Comparison of ENCODE assay signal across 8 cellular contexts in genomic region chr10:100529473-100530298, GRCh38. TPM values are rescaled to one million over a fixed set of nuclear protein-coding genes. Genes with fewer than 3 reads are reported as not detected.
A peak's percentile ranks its signal among the peaks of the same experiment; 100 is the strongest.
DNase-seq lines count a peak whose midpoint lies in the region; FAIRE-seq and TF ChIP-seq lines count a peak whose summit lies in the region.

NDUFB8 (minus strand) TSS chr10:100529871; CDS start chr10:100529851, 20 bp downstream.

- no peak for FAIRE-seq in urothelium cell line (lab: Jason Lieb, UNC)

- H3K9me3 Mint-ChIP-seq in HFFc6: no peaks in the 10 kb centered on the region

- peaks cover 16% of the 10 kb centered on the region for H3K4me1 Mint-ChIP-seq in HFFc6 (ENCODE audit: low read depth)

- H3K36me3 Mint-ChIP-seq in HFFc6 (ENCODE audit: low read depth): peaks cover 11% of the 10 kb centered on the region; the same call in 1 of the 2 replicates

- H3K4me3 ChIP-seq in DOHH2 (ENCODE audit: low read length) (peak within 1 kb of the TSS; percentile 89), right atrium auricular region (peak within 1 kb of the TSS; percentile 81 to 91)

- H3K36me3 ChIP-seq in DOHH2 (ENCODE audit: control insufficient read depth, low read length) (peaks cover 50% of the 10 kb centered on the region), right atrium auricular region (peaks cover 25% of the 10 kb centered on the region)

- H3F3A ChIP-seq in DOHH2 (ENCODE audit: control insufficient read depth, insufficient read depth): peaks cover 6% of the 10 kb centered on the region

- TF ChIP-seq CTCF in DOHH2 (IDR thresholded peaks at IDR 0.05; ENCODE audit: low read depth, low read length, poor library complexity, severe bottlenecking) (no peak), HFFc6 (IDR thresholded peaks at IDR 0.05) (no peak), right atrium auricular region (IDR thresholded peaks at IDR 0.05) (no peak)

- peak; percentile 75 for DNase-seq in HFFc6
- DNase-seq in NCI-H2081 (lab: John Stamatoyannopoulos, UW): peak; percentile 77 to 81
- peak; percentile 70 for DNase-seq in T-helper 22 cell (ENCODE audit: low read depth)
- DNase-seq in anterior cingulate cortex (lab: John Stamatoyannopoulos, UW): peak; percentile 49 to 94 (median 84)
- DNase-seq in right atrium auricular region (ENCODE audit: low spot score): peak; percentile 90
- DNase-seq in putamen (ENCODE audit: low spot score): peak; percentile 90
- peak; percentile 91 for DNase-seq in urothelium cell line (ENCODE audit: low spot score)

- H3K9me3 ChIP-seq in DOHH2 (ENCODE audit: control insufficient read depth, insufficient read depth, low read length): no peaks in the 10 kb centered on the region
- H3K9me3 ChIP-seq in right atrium auricular region: no peaks in the 10 kb centered on the region

- peaks cover 39% of the 10 kb centered on the region for H3K79me2 ChIP-seq in DOHH2 (ENCODE audit: control insufficient read depth, low read length)

- H3K27me3 Mint-ChIP-seq in HFFc6 (ENCODE audit: insufficient read depth): no peaks in the 10 kb centered on the region; the same call in 1 of the 2 replicates

- peak within 1 kb of the TSS; percentile 84 for H3K4me2 ChIP-seq in DOHH2 (ENCODE audit: low read length)

- peaks cover 24% of the 10 kb centered on the region for H3K4me1 ChIP-seq in DOHH2 (ENCODE audit: control insufficient read depth, low read length)
- H3K4me1 ChIP-seq in right atrium auricular region: peaks cover 0 to 25% of the 10 kb centered on the region in 2 donors

- H3K27me3 ChIP-seq in DOHH2 (ENCODE audit: control insufficient read depth, low read length): no peaks in the 10 kb centered on the region
- no peaks in the 10 kb centered on the region for H3K27me3 ChIP-seq in right atrium auricular region

- H3K27ac Mint-ChIP-seq in HFFc6: peak within 1 kb of the TSS; percentile 94

- H4K20me1 ChIP-seq in DOHH2 (ENCODE audit: control insufficient read depth, insufficient read depth, low read depth, low read length): peaks cover 5% of the 10 kb centered on the region; the same call in 1 of the 2 replicates

- H3K9me2 ChIP-seq in DOHH2 (replicated peaks; ENCODE audit: control insufficient read depth, low read length): no peaks in the 10 kb centered on the region

- peak within 1 kb of the TSS; percentile 98 for H3K4me3 Mint-ChIP-seq in HFFc6

- H3K27ac ChIP-seq in DOHH2 (ENCODE audit: low read depth, low read length) (peak within 1 kb of the TSS; percentile 39), right atrium auricular region (peak within 1 kb of the TSS; percentile 88 to 91)

RNA-seq across cellular contexts. Expression of gene NDUFB8, which starts in this region (rescaled TPM):
- total RNA-seq in HFFc6 (2021; fragmentation: NEBNext Ultra II Directional; extraction: Animal tissue kit (Norgen Biotek cat#: 25700)): 100 to 1,000 TPM; 167 to 222 (median 198) TPM
- total RNA-seq in right atrium auricular region: 100 to 1,000 TPM; 355 to 361 TPM

Comparison
In these comparisons a context has a peak if more than half of its experiments do, and no peak if none do; other contexts are left out.
1. Peak in every context shown above with its lines: DNase-seq, H3K4me3 ChIP-seq and H3K27ac ChIP-seq.